26 cellular contexts compared by ENCODE assay signal in genomic region chr10:129594811-129595210, GRCh38.
DNase-seq lines count a peak whose midpoint lies in the region; ATAC-seq, FAIRE-seq and TF ChIP-seq lines count a peak whose summit lies in the region.
"Had no signal": no experiment of that assay in that cellular context is flagged by ENCODE, and none has a peak within 500 bp of the region (broad histone marks: within the 10 kb centered on the region; RNA-seq: fewer than 3 reads in every experiment).

No MANE protein-coding gene starts in this region.

- no peak overlapping the region for H2AFZ ChIP-seq in HepG2 (ENCODE audit: low read length)
- H2AFZ ChIP-seq in Karpas-422 (ENCODE audit: low read length) = no peak overlapping the region

- TF ChIP-seq POLR2A in HepG2 (IDR thresholded peaks at IDR 0.05; ENCODE audit: insufficient read depth in 1 of 2, low read depth in 2 of 2, low read length in 2 of 2) = no peak
- no peak for TF ChIP-seq POLR2A in right lobe of liver (IDR thresholded peaks at IDR 0.05)
- no peak for TF ChIP-seq POLR2A in sigmoid colon (IDR thresholded peaks at IDR 0.05)
- TF ChIP-seq POLR2A in erythroblast (IDR thresholded peaks at IDR 0.05; ENCODE audit: low read length) = no peak

- no peak for TF ChIP-seq EP300 in HepG2 (IDR thresholded peaks at IDR 0.05; ENCODE audit: low read depth in 2 of 2, low read length in 2 of 2)
- TF ChIP-seq EP300 in HepG2 (CRISPR knock-in tag; IDR thresholded peaks at IDR 0.05; ENCODE audit: borderline replicate concordance) = no peak
- no peak for TF ChIP-seq EP300 in sigmoid colon (IDR thresholded peaks at IDR 0.05)

- H3K9me3 ChIP-seq in HepG2 (ENCODE audit: low read length) (peaks cover 51% of the 10 kb centered on the region), right lobe of liver (no peaks in the 10 kb centered on the region), Karpas-422 (ENCODE audit: low read length) (peaks cover 25% of the 10 kb centered on the region), sigmoid colon (no peaks in the 10 kb centered on the region)
- H3K9me3 ChIP-seq: BE2C, Caco-2 had no signal

- intact Hi-C loops in HepG2 (cut with micrococcal nuclease; ENCODE audit: unreplicated experiment) (no loop called here), right lobe of liver (cut with DNase I) (no loop called here), sigmoid colon (cut with DNase I) (no loop called here)

- BruUV-seq in HepG2 (replicated peaks; lab: Mats Ljungman, UMichigan) = no TSS peak

- no peak for DNase-seq in HepG2 (ENCODE audit: low spot score)
- DNase-seq in right lobe of liver = no peak
- DNase-seq in Karpas-422 = peak; percentile 5
- DNase-seq in left lobe of liver (ENCODE audit: low spot score) = no peak
- DNase-seq in sigmoid colon = peak; percentile 54
- DNase-seq in erythroblast (lab: John Stamatoyannopoulos, UW) = no peak
- no peak for DNase-seq in DMS79 (lab: John Stamatoyannopoulos, UW)
- DNase-seq: 8988T; ACHN; BE2C; C1 segment of cervical spinal cord; Caco-2; Calu3; CD4-positive, alpha-beta memory T cell; CD4-positive, CD25-positive, alpha-beta regulatory T cell; DND-41; EL; GDM1 had no signal

- ATAC-seq in HepG2 = no peak
- ATAC-seq in right lobe of liver = no peak
- peak; percentile 40 for ATAC-seq in left lobe of liver
- ATAC-seq in GM19023 (IDR thresholded peaks at IDR 0.05; ENCODE audit: unreplicated experiment) = no peak
- ATAC-seq: GM12878 had no signal

- H3K4me3 ChIP-seq in HepG2 (replicated peaks in 1 of 3; ENCODE audit: insufficient read depth in 1 of 3, low read depth in 2 of 3, low read length in 3 of 3) (no peak overlapping the region), right lobe of liver (no peak overlapping the region), Karpas-422 (ENCODE audit: low read length) (no peak overlapping the region), sigmoid colon (no peak overlapping the region)
- H3K4me3 ChIP-seq: BLaER1, GM12878 had no signal

- FAIRE-seq in HepG2 (lab: Jason Lieb, UNC) = no peak
- FAIRE-seq: A204.1, D721Med, GM12878, GM12892, GM18507, GM19239 had no signal

- H3K36me3 ChIP-seq in HepG2 (replicated peaks in 1 of 2; ENCODE audit: control insufficient read depth in 1 of 2, insufficient read depth in 2 of 2, low read length in 2 of 2) = no peaks in the 10 kb centered on the region
- H3K36me3 ChIP-seq in right lobe of liver = no peaks in the 10 kb centered on the region
- H3K36me3 ChIP-seq in Karpas-422 (ENCODE audit: insufficient read depth, low read length) = no peaks in the 10 kb centered on the region
- no peaks in the 10 kb centered on the region for H3K36me3 ChIP-seq in sigmoid colon
- H3K36me3 ChIP-seq: BE2C had no signal

- no peaks in the 10 kb centered on the region for H4K20me1 ChIP-seq in HepG2 (ENCODE audit: insufficient read depth, low read length)
- no peaks in the 10 kb centered on the region for H4K20me1 ChIP-seq in Karpas-422 (ENCODE audit: insufficient read depth, low read depth, low read length)
- H4K20me1 ChIP-seq: BLaER1 had no signal

- no peak for TF ChIP-seq RAD21 in HepG2 (CRISPR knock-in tag; IDR thresholded peaks at IDR 0.05)

- CTCF ChIA-PET in HepG2 (lab: Yijun Ruan, JAX; ENCODE audit: low intra/inter-chr PET ratio, low total read pairs) = no interaction called here

- 82% methylated on average over 13 of the region's 15 CpGs for WGBS in HepG2 (ENCODE audit: low lambda C conversion rate)
- WGBS in right lobe of liver (ENCODE audit: insufficient coverage, low coverage, low lambda C conversion rate, missing lambda C conversion rate) = 100% methylated on average over 4 of the region's 15 CpGs
- WGBS in sigmoid colon, 2 donors = 98% methylated on average over 15 of the region's 15 CpGs

- no peak overlapping the region for H3K27ac ChIP-seq in HepG2 (ENCODE audit: extremely low read length, insufficient read depth, low read length)
- no peak overlapping the region for H3K27ac ChIP-seq in right lobe of liver
- H3K27ac ChIP-seq in Karpas-422 (ENCODE audit: low read length) = no peak overlapping the region
- H3K27ac ChIP-seq in sigmoid colon = no peak overlapping the region
- H3K27ac ChIP-seq: BLaER1 had no signal

- H3K79me2 ChIP-seq in HepG2 (ENCODE audit: insufficient read depth, low read length) (no peaks in the 10 kb centered on the region), Karpas-422 (ENCODE audit: low read length) (no peaks in the 10 kb centered on the region)

- H3K9me2 ChIP-seq in Karpas-422 (replicated peaks; ENCODE audit: insufficient read depth, low read length) = no peaks in the 10 kb centered on the region

- in situ Hi-C loops in HepG2 (cut with HindIII; ENCODE audit: extremely low pct_ligation_motif_present, low pct_unique_long_range_greater_than_20kb) = no loop called here

- H3K4me1 ChIP-seq in HepG2 (ENCODE audit: insufficient read depth, low read length) (no peaks in the 10 kb centered on the region), right lobe of liver (no peaks in the 10 kb centered on the region), Karpas-422 (ENCODE audit: low read length) (no peaks in the 10 kb centered on the region), sigmoid colon (no peaks in the 10 kb centered on the region)
- H3K4me1 ChIP-seq: BE2C, Caco-2 had no signal

- POLR2A ChIA-PET in HepG2 (lab: Yijun Ruan, JAX) = no interaction called here

- TF ChIP-seq CTCF in HepG2 (CRISPR knock-in tag; IDR thresholded peaks at IDR 0.05) = no peak
- no peak for TF ChIP-seq CTCF in right lobe of liver (IDR thresholded peaks at IDR 0.05)
- TF ChIP-seq CTCF in sigmoid colon (IDR thresholded peaks at IDR 0.05) = no peak

- H3K27me3 ChIP-seq in HepG2 (ENCODE audit: control insufficient read depth in 1 of 2, insufficient read depth in 2 of 2, low read length in 2 of 2) (no peaks in the 10 kb centered on the region), right lobe of liver (no peaks in the 10 kb centered on the region), Karpas-422 (ENCODE audit: low read length) (no peaks in the 10 kb centered on the region), sigmoid colon (no peaks in the 10 kb centered on the region)
- H3K27me3 ChIP-seq: BE2C, BLaER1 had no signal

- no peak overlapping the region for H3K9ac ChIP-seq in HepG2 (ENCODE audit: insufficient read depth, low read depth, low read length)
- no peak overlapping the region for H3K9ac ChIP-seq in Karpas-422 (ENCODE audit: low read length)
- H3K9ac ChIP-seq: BLaER1 had no signal

- H3K4me2 ChIP-seq in HepG2 (ENCODE audit: low read depth, low read length) = no peak overlapping the region
- H3K4me2 ChIP-seq in Karpas-422 (ENCODE audit: low read depth, low read length, poor library complexity, severe bottlenecking) = no peak overlapping the region
- H3K4me2 ChIP-seq: BLaER1 had no signal

TF ChIP-seq in HepG2, 621 proteins besides CTCF, POLR2A, EP300 and RAD21:
- TF ChIP-seq CBX1 (IDR thresholded peaks at IDR 0.05; ENCODE audit: low read depth) (no peak), FOXP1 (IDR thresholded peaks at IDR 0.05) (no peak), FOXP1 (CRISPR knock-in tag; IDR thresholded peaks at IDR 0.05) (no peak), RBAK (CRISPR knock-in tag; IDR thresholded peaks at IDR 0.05) (no peak), ZNF878 (CRISPR knock-in tag; IDR thresholded peaks at IDR 0.05) (no peak), ATF7 (IDR thresholded peaks at IDR 0.05) (peak; percentile 45; the same call in 1 of the 2 replicates), ATF7 (CRISPR knock-in tag; IDR thresholded peaks at IDR 0.05) (no peak), PHB2 (IDR thresholded peaks at IDR 0.05; ENCODE audit: partially characterized antibody) (no peak)

Comparison
In these comparisons a context has a peak if more than half of its experiments do, and no peak if none do; other contexts are left out.
1. DNase-seq: peak in Karpas-422 (single experiment) and sigmoid colon (single experiment); none in HepG2 (single experiment), right lobe of liver (0 of 3), left lobe of liver (single experiment), erythroblast (0 of 2) and DMS79 (single experiment).